8 cellular contexts compared by ENCODE assay signal in genomic region chr2:54114936-54115283, GRCh38. TPM values are rescaled to one million over a fixed set of nuclear protein-coding genes. Genes with fewer than 3 reads are reported as not detected.
DNase-seq lines count a peak whose midpoint lies in the region; ATAC-seq and TF ChIP-seq lines count a peak whose summit lies in the region.

No MANE protein-coding gene starts in this region.

- no peaks in the 10 kb centered on the region; the same call in 1 of the 2 replicates for H3K79me2 ChIP-seq in SU-DHL-6 (ENCODE audit: insufficient read depth, low read length)
- peaks cover 5% of the 10 kb centered on the region for H3K79me2 ChIP-seq in smooth muscle cell (ENCODE audit: low read depth)

- H3K9ac ChIP-seq in SU-DHL-6 (ENCODE audit: low read length) (peak overlapping the region; percentile 95), smooth muscle cell (ENCODE audit: low read depth) (peak overlapping the region; percentile 97)

- H3K9me3 ChIP-seq in SU-DHL-6 (ENCODE audit: insufficient read depth, low read length) (peaks cover 6% of the 10 kb centered on the region; the same call in 1 of the 2 replicates), smooth muscle cell (replicated peaks; ENCODE audit: low read depth) (no peaks in the 10 kb centered on the region)

- H3K36me3 ChIP-seq in SU-DHL-6 (ENCODE audit: low read length), result peaks cover 14% of the 10 kb centered on the region; the same call in 1 of the 2 replicates
- no peaks in the 10 kb centered on the region for H3K36me3 ChIP-seq in smooth muscle cell (ENCODE audit: low read depth)

- H3K9me2 ChIP-seq in SU-DHL-6 (replicated peaks; ENCODE audit: insufficient read depth, low read length), result no peaks in the 10 kb centered on the region

- 56% methylated on average over 3 of the region's 3 CpGs for WGBS in smooth muscle cell (ENCODE audit: low lambda C conversion rate)

- no peak for ATAC-seq in HG03095 (IDR thresholded peaks at IDR 0.05; ENCODE audit: unreplicated experiment)
- no peak for ATAC-seq in GM21381 (IDR thresholded peaks at IDR 0.05; ENCODE audit: unreplicated experiment)
- no peak for ATAC-seq in omental fat pad (ENCODE audit: low FRiP score)

- H3K27ac ChIP-seq in SU-DHL-6 (ENCODE audit: low read depth, low read length), result peak overlapping the region; percentile 85
- peak overlapping the region; percentile 97 for H3K27ac ChIP-seq in smooth muscle cell (ENCODE audit: low read depth)

- DNase-seq in DMS 273 (lab: John Stamatoyannopoulos, UW; ENCODE audit: unreplicated experiment) (peak; percentile 35), DMS 273 treated with DMSO at 0.1 percent for 48 hours (lab: John Stamatoyannopoulos, UW) (no peak), foreskin fibroblast (no peak), smooth muscle cell (lab: John Stamatoyannopoulos, UW; ENCODE audit: unreplicated experiment) (no peak), omental fat pad (ENCODE audit: low spot score) (no peak)

- H3F3A ChIP-seq in SU-DHL-6 (ENCODE audit: insufficient read depth) (peaks cover 4% of the 10 kb centered on the region; the same call in 1 of the 2 replicates), smooth muscle cell (ENCODE audit: low read depth) (peaks cover 9% of the 10 kb centered on the region)

- TF ChIP-seq CTCF in SU-DHL-6 (IDR thresholded peaks at IDR 0.05; ENCODE audit: insufficient read depth, low read length, poor library complexity, severe bottlenecking) (no peak), foreskin fibroblast (IDR thresholded peaks at IDR 0.05; ENCODE audit: low read depth, low read length) (no peak), smooth muscle cell (IDR thresholded peaks at IDR 0.05; ENCODE audit: borderline replicate concordance, insufficient read depth, poor library complexity, severe bottlenecking) (no peak), omental fat pad (IDR thresholded peaks at IDR 0.05) (no peak)

- H2AFZ ChIP-seq in SU-DHL-6 (ENCODE audit: low read depth, low read length, severe bottlenecking), result peak overlapping the region; percentile 79
- peak overlapping the region; percentile 60 for H2AFZ ChIP-seq in smooth muscle cell (ENCODE audit: low read depth)

- peak overlapping the region; percentile 85 for H3K4me2 ChIP-seq in SU-DHL-6 (ENCODE audit: low read depth, low read length, poor library complexity, severe bottlenecking)
- peak overlapping the region; percentile 89 for H3K4me2 ChIP-seq in smooth muscle cell

- H3K4me3 ChIP-seq in SU-DHL-6 (ENCODE audit: insufficient read depth, low read length, poor library complexity, severe bottlenecking) (peak overlapping the region; percentile 76), foreskin fibroblast (ENCODE audit: low read depth in 1 of 2, low read length in 2 of 2) (peak overlapping the region; percentile 73 to 82), smooth muscle cell (peak overlapping the region; percentile 74)

- H3K27me3 ChIP-seq in SU-DHL-6 (ENCODE audit: low read length) (no peaks in the 10 kb centered on the region), smooth muscle cell (ENCODE audit: low read depth) (no peaks in the 10 kb centered on the region)

- H3K4me1 ChIP-seq in smooth muscle cell (ENCODE audit: low read depth), result peaks cover 13% of the 10 kb centered on the region

- H4K20me1 ChIP-seq in SU-DHL-6 (ENCODE audit: low read depth, low read length) (no peaks in the 10 kb centered on the region), smooth muscle cell (ENCODE audit: low read depth) (no peaks in the 10 kb centered on the region)

RNA-seq across cellular contexts. Expression of gene ACYP2, which starts 0.5 kb away (rescaled TPM):
- total RNA-seq in smooth muscle cell (17.7 and 18.6 TPM in 2 replicates), omental fat pad (10 to 100 TPM; 15.1 to 20.0 (median 18.2) TPM)
- 12.1 and 19.9 TPM in 2 replicates for polyA plus RNA-seq in smooth muscle cell
